1 cellular context compared by ENCODE assay signal in genomic region chr6:26475823-26476729, GRCh38.
TF ChIP-seq lines count a peak whose summit lies in the region.

No MANE protein-coding gene starts in this region.

TF ChIP-seq in HEK293, 187 proteins besides CTCF, POLR2A, EP300 and RAD21 (continued from another document):
- TF ChIP-seq PBX3 (CRISPR knock-in tag; IDR thresholded peaks at IDR 0.05) = no peak
- no peak for TF ChIP-seq ZNF26 (tag by site-specific recombination; IDR thresholded peaks at IDR 0.05)
- no peak for TF ChIP-seq ZNF335 (tag by site-specific recombination; conservative IDR thresholded peaks at IDR 0.05)
- TF ChIP-seq ZNF449 (tag by site-specific recombination; IDR thresholded peaks at IDR 0.05) = peak; percentile 77; the same call in 1 of the 2 replicates
- no peak for TF ChIP-seq ZNF658 (tag by site-specific recombination; IDR thresholded peaks at IDR 0.05)
- no peak for TF ChIP-seq ZNF280D (tag by site-specific recombination; IDR thresholded peaks at IDR 0.05)
